ENCODE assay signal across 26 cellular contexts in the genomic region with DNA sequence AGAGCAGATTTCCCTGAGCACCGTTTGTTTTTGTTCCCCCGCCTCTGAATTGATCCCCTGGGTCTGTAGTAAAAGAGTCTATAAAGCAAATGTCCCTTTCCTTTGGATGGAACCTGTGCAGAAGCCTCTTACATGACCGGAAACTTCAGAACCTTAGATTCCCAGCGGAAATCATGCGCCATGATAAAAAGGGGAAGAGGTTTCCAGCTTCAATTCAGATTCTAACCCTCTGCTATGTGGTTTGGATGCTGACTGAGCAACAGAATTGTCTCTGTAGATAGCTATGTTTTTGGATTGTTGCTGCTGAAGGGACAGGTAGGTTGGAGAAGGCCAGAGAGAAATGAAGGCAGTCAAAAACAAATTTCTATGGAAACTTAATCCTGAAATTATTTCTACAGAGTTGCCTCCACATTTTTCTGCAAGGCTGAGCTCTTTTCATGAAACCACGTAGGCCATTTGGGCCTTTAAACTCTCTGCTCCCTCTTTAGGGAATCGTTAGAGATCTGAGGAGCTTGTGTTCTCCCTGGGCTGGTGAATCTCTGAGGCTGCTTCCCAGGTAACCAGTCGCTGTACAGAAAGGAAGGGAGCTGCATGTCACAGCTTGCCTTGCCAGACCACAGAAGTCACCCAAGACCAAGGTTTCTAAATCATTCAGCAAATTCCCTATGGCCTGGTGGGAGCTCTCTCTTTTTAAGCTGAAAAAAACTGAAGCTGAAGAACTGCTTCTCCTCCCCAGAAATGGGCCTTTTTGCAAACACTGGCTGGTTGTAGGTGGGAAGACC. TPM values are rescaled to one million over a fixed set of nuclear protein-coding genes. Genes with fewer than 3 reads are reported as not detected.
"Had no signal": no experiment of that assay in that cellular context is flagged by ENCODE, and none has a peak within 500 bp of the region (broad histone marks: within the 10 kb centered on the region; RNA-seq: fewer than 3 reads in every experiment).

No MANE protein-coding gene starts in this region.

- ATAC-seq: activated CD8-positive, alpha-beta T cell treated with anti-CD3 and anti-CD28 coated beads for 36 hours; psoas muscle; right cardiac atrium had no signal

- H3K36me3 ChIP-seq: left lung, ovary, suprapubic skin, transverse colon, vagina had no signal

- DNase-seq: activated B cell treated with CpG ODN at 0.5 μM for 24 hours; activated CD4-positive, alpha-beta T cell treated with anti-CD3 and anti-CD28 coated beads, Interleukin-2, amount 10 ng/mL, durations not matched to agents 24 days and 14 days; activated CD8-positive, alpha-beta T cell treated with anti-CD3 and anti-CD28 coated beads for 36 hours; activated naive CD4-positive, alpha-beta T cell treated with Interleukin-2 at 50 U/mL for 16 hours; activated naive CD8-positive, alpha-beta T cell treated with anti-CD3 and anti-CD28 coated beads, Interleukin-2, amount 10 ng/mL, durations not matched to agents 7 days and 5 days; activated T-cell treated with anti-CD3 and anti-CD28 coated beads, Interleukin-2, amount 50 U/mL, for 24 hours; amygdala; dorsolateral prefrontal cortex; erythroblast; hypothalamus; kidney; left lung; ovary; psoas muscle; right cardiac atrium; stimulated activated CD4-positive, alpha-beta T cell treated with anti-CD3 and anti-CD28 coated beads, Interleukin-2, amount 100 ng/mL, for 24 hours; stimulated activated naive CD4-positive, alpha-beta T cell treated with Interleukin-2 at 50 U/mL for 16 hours; transverse colon had no signal

- H3K4me1 ChIP-seq: left lung, psoas muscle, suprapubic skin, vagina had no signal

- H3K9me3 ChIP-seq: left lung, ovary, psoas muscle, suprapubic skin, transverse colon, vagina had no signal

- H3K27ac ChIP-seq: dorsolateral prefrontal cortex, left lung, ovary, psoas muscle, suprapubic skin, transverse colon, vagina had no signal

- H3K4me3 ChIP-seq: dorsolateral prefrontal cortex, left lung, ovary, psoas muscle, suprapubic skin, transverse colon, vagina had no signal

- H3K27me3 ChIP-seq: dorsolateral prefrontal cortex, ovary, suprapubic skin, transverse colon, vagina had no signal

RNA-seq across cellular contexts. Expression of a gene that starts 28.7 kb away (rescaled TPM):
- total RNA-seq: activated B cell treated with CpG ODN at 0.5 μM for 24 hours; activated CD4-positive, alpha-beta T cell treated with anti-CD3 and anti-CD28 coated beads, Interleukin-2, amount 10 ng/mL, durations not matched to agents 24 days and 14 days; activated CD8-positive, alpha-beta T cell treated with anti-CD3 and anti-CD28 coated beads for 36 hours; activated naive CD8-positive, alpha-beta T cell treated with anti-CD3 and anti-CD28 coated beads, Interleukin-2, amount 10 ng/mL, durations not matched to agents 7 days and 5 days; activated T-helper 2 cell treated with anti-CD3 and anti-CD28 coated beads, Interferon-gamma antibody, Interleukin-2, Interleukin-4, amounts not matched to agents 10 μg/mL and 5 μg/mL and 100 μg/mL, durations not matched to agents 14 hours and 24 hours and 36 hours; cardiac septum; dorsolateral prefrontal cortex; frontal cortex; kidney; left lung; lung microvascular endothelial cell; myocyte; ovary; psoas muscle; skeletal muscle tissue; suprapubic skin; transverse colon; vagina had no signal

RNA-seq across cellular contexts. Expression of a gene that starts 35.7 kb away (rescaled TPM):
- total RNA-seq: activated B cell treated with CpG ODN at 0.5 μM for 24 hours; activated CD4-positive, alpha-beta T cell treated with anti-CD3 and anti-CD28 coated beads, Interleukin-2, amount 10 ng/mL, durations not matched to agents 24 days and 14 days; activated CD8-positive, alpha-beta T cell treated with anti-CD3 and anti-CD28 coated beads for 36 hours; activated naive CD8-positive, alpha-beta T cell treated with anti-CD3 and anti-CD28 coated beads, Interleukin-2, amount 10 ng/mL, durations not matched to agents 7 days and 5 days; cardiac septum; frontal cortex; kidney; left lung; lung microvascular endothelial cell; myocyte; ovary; psoas muscle; right cardiac atrium; skeletal muscle tissue; suprapubic skin; transverse colon; vagina had no signal

RNA-seq across cellular contexts. Expression of a gene that starts 58.6 kb away (rescaled TPM):
- total RNA-seq: activated B cell treated with CpG ODN at 0.5 μM for 24 hours; activated CD4-positive, alpha-beta T cell treated with anti-CD3 and anti-CD28 coated beads, Interleukin-2, amount 10 ng/mL, durations not matched to agents 24 days and 14 days; activated CD8-positive, alpha-beta T cell treated with anti-CD3 and anti-CD28 coated beads for 36 hours; activated naive CD8-positive, alpha-beta T cell treated with anti-CD3 and anti-CD28 coated beads, Interleukin-2, amount 10 ng/mL, durations not matched to agents 7 days and 5 days; activated T-helper 2 cell treated with anti-CD3 and anti-CD28 coated beads, Interferon-gamma antibody, Interleukin-2, Interleukin-4, amounts not matched to agents 10 μg/mL and 5 μg/mL and 100 μg/mL, durations not matched to agents 14 hours and 24 hours and 36 hours; cardiac septum; dorsolateral prefrontal cortex; frontal cortex; kidney; left lung; lung microvascular endothelial cell; myocyte; ovary; psoas muscle; right cardiac atrium; skeletal muscle tissue; suprapubic skin; transverse colon; vagina had no signal
